ENCODE assay signal across 18 cellular contexts in the genomic region with DNA sequence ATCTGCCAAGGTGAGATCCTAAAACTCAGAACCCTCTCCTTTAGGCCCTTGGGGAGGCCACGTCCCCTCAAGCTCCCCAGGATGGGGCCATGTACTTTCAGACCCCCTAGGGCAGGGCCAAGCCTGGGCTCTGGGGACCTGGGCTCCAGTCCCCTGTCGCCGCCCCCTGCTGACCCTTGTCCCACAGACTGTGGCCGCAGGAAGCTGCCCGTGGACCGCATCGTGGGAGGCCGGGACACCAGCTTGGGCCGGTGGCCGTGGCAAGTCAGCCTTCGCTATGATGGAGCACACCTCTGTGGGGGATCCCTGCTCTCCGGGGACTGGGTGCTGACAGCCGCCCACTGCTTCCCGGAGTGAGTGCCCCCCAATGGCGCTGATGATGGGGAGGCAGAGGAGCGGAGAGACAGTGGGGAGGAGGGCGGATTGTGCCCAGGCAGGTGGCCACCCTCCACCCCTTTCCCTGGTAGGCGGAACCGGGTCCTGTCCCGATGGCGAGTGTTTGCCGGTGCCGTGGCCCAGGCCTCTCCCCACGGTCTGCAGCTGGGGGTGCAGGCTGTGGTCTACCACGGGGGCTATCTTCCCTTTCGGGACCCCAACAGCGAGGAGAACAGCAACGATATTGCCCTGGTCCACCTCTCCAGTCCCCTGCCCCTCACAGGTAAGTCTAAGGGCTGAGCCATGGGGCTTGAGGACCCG. TPM values are rescaled to one million over a fixed set of nuclear protein-coding genes. Genes with fewer than 3 reads are reported as not detected.
DNase-seq lines count a peak whose midpoint lies in the region; ATAC-seq and TF ChIP-seq lines count a peak whose summit lies in the region.
"Had no signal": no experiment of that assay in that cellular context is flagged by ENCODE, and none has a peak within 500 bp of the region (broad histone marks: within the 10 kb centered on the region; RNA-seq: fewer than 3 reads in every experiment).

No MANE protein-coding gene starts in this region.

- H3K4me1 ChIP-seq in hepatocyte (ENCODE audit: insufficient read depth) = no peaks in the 10 kb centered on the region
- H3K4me1 ChIP-seq in right lobe of liver = peaks cover 0 to under 1% (median 0%) of the 10 kb centered on the region in 4 donors
- no peaks in the 10 kb centered on the region for H3K4me1 ChIP-seq in upper lobe of right lung
- H3K4me1 ChIP-seq: Caco-2 had no signal

- no peaks in the 10 kb centered on the region for H3K27me3 ChIP-seq in hepatocyte
- no peaks in the 10 kb centered on the region for H3K27me3 ChIP-seq in right lobe of liver
- H3K27me3 ChIP-seq in upper lobe of right lung = no peaks in the 10 kb centered on the region

- WGBS in hepatocyte (ENCODE audit: low lambda C conversion rate, missing lambda C conversion rate) = 95% methylated on average over 29 of the region's 29 CpGs
- WGBS in right lobe of liver (ENCODE audit: insufficient coverage, low coverage, low lambda C conversion rate, missing lambda C conversion rate) = 93% methylated on average over 8 of the region's 29 CpGs

- no peaks in the 10 kb centered on the region for H4K20me1 ChIP-seq in hepatocyte (ENCODE audit: insufficient read depth, poor library complexity, severe bottlenecking)

- no peaks in the 10 kb centered on the region for H3K79me2 ChIP-seq in hepatocyte

- H3K9me3 ChIP-seq in hepatocyte (ENCODE audit: low read depth) = no peaks in the 10 kb centered on the region
- H3K9me3 ChIP-seq in right lobe of liver = no peaks in the 10 kb centered on the region
- H3K9me3 ChIP-seq in upper lobe of right lung = no peaks in the 10 kb centered on the region
- H3K9me3 ChIP-seq: Caco-2 had no signal

- H3K4me3 ChIP-seq in hepatocyte (no peak overlapping the region), right lobe of liver (no peak overlapping the region), upper lobe of right lung (no peak overlapping the region)

- DNase-seq in Right ventricle myocardium superior = peak; percentile 22
- no peak for DNase-seq in left cardiac atrium
- DNase-seq in hepatocyte (ENCODE audit: low spot score) = peak; percentile 4
- peak in 1 of 3 donors; percentile 51 for DNase-seq in right lobe of liver
- DNase-seq in upper lobe of right lung = no peak
- DNase-seq in anterior cingulate cortex (lab: John Stamatoyannopoulos, UW) = no peak
- DNase-seq in activated CD4-positive, alpha-beta T cell treated with anti-CD3 and anti-CD28 coated beads for 1 hour = no peak
- DNase-seq in NOMO-1 treated with dmso at 0.1 percent for 144 hours (lab: John Stamatoyannopoulos, UW; ENCODE audit: unreplicated experiment) = no peak
- DNase-seq: Caco-2; CD8-positive, alpha-beta memory T cell; DND-41; GDM1 had no signal

- no peak for TF ChIP-seq POLR2A in right lobe of liver (IDR thresholded peaks at IDR 0.05)

- no peaks in the 10 kb centered on the region for H3K36me3 ChIP-seq in hepatocyte (replicated peaks; ENCODE audit: insufficient read depth, low read depth)
- peaks cover 0 to 34% (median 11%) of the 10 kb centered on the region in 4 donors for H3K36me3 ChIP-seq in right lobe of liver
- H3K36me3 ChIP-seq in upper lobe of right lung = no peaks in the 10 kb centered on the region

- TF ChIP-seq CTCF in hepatocyte (IDR thresholded peaks at IDR 0.05; ENCODE audit: poor library complexity) (no peak), right lobe of liver (IDR thresholded peaks at IDR 0.05) (no peak), upper lobe of right lung (IDR thresholded peaks at IDR 0.05) (no peak)

- intact Hi-C loops in Right ventricle myocardium superior (cut with DNase I) (no loop called here), left cardiac atrium (cut with DNase I) (loop anchor here in 1 of 2 donors (10.0 kb wide), 1 partner anchor 74 kb away; a partner anchor contains a TSS), right lobe of liver (cut with DNase I) (no loop called here), upper lobe of right lung (cut with DNase I) (no loop called here)

- H2AFZ ChIP-seq in hepatocyte = no peak overlapping the region

- H3K27ac ChIP-seq in hepatocyte (no peak overlapping the region), right lobe of liver (no peak overlapping the region), upper lobe of right lung (no peak overlapping the region)
- H3K27ac ChIP-seq: 22Rv1, HL-60 had no signal

- no peak overlapping the region for H3K4me2 ChIP-seq in hepatocyte

- H3K9me2 ChIP-seq in hepatocyte (replicated peaks; ENCODE audit: insufficient read depth) = no peaks in the 10 kb centered on the region

- ATAC-seq in Right ventricle myocardium superior (ENCODE audit: poor library complexity) (no peak), left cardiac atrium (no peak), right lobe of liver (peak in 3 of 4 donors; percentile 9 to 31 (median 10)), upper lobe of right lung (peak; percentile 20)

RNA-seq across cellular contexts. Expression of a gene that starts 18.8 kb away (rescaled TPM):
- 5.6 TPM for total RNA-seq in Right ventricle myocardium superior
- total RNA-seq in left cardiac atrium = 1 to 10 TPM; 5.6 to 7.2 TPM
- total RNA-seq in hepatocyte = 150 and 162 TPM in 2 replicates
- 206 and 241 TPM in 2 replicates for polyA plus RNA-seq in hepatocyte
- total RNA-seq in right lobe of liver = 100 to 1,000 TPM; 285 to 486 (median 374) TPM
- 36.4 TPM for total RNA-seq in upper lobe of right lung
- total RNA-seq: A673; CD8-positive, alpha-beta memory T cell; H4 had no signal
- polyA plus RNA-seq: BJ, CD14-positive monocyte had no signal

RNA-seq across cellular contexts. Expression of a gene that starts 30.0 kb away (rescaled TPM):
- total RNA-seq in Right ventricle myocardium superior = 48.2 TPM
- total RNA-seq in left cardiac atrium = 100 to 1,000 TPM in 1 of 2 donors, 10 to 100 TPM in 1; 73.6 to 163 TPM
- total RNA-seq in hepatocyte = 0.20 and 0.60 TPM in 2 replicates
- 2.5 and 3.1 TPM in 2 replicates for polyA plus RNA-seq in hepatocyte
- total RNA-seq in right lobe of liver = 1 to 10 TPM; 2.6 to 4.9 (median 3.6) TPM
- 8.7 TPM for total RNA-seq in upper lobe of right lung

RNA-seq across cellular contexts. Expression of a gene that starts 55.3 kb away (rescaled TPM):
- total RNA-seq in Right ventricle myocardium superior (1.3 TPM), left cardiac atrium (1 to 10 TPM; 1.5 to 3.6 TPM), hepatocyte (225 and 235 TPM in 2 replicates), right lobe of liver (1 to 10 TPM in 1 of 6 experiments, not detected in 5; 1.0 TPM), upper lobe of right lung (145 TPM)
- 491 and 542 TPM in 2 replicates for polyA plus RNA-seq in hepatocyte
- total RNA-seq: A673; CD8-positive, alpha-beta memory T cell; H4 had no signal
- polyA plus RNA-seq: BJ; CD14-positive monocyte; CD8-positive, alpha-beta memory T cell had no signal

Comparison
In these comparisons a context has a peak if more than half of its experiments do, and no peak if none do; other contexts are left out.
1. DNase-seq: peak in Right ventricle myocardium superior (single experiment) and hepatocyte (single experiment); none in left cardiac atrium (single experiment), upper lobe of right lung (single experiment), anterior cingulate cortex (0 of 58), activated CD4-positive, alpha-beta T cell treated with anti-CD3 and anti-CD28 coated beads for 1 hour (single experiment) and NOMO-1 treated with dmso at 0.1 percent for 144 hours (single experiment).
2. ATAC-seq: peak in right lobe of liver (3 of 4) and upper lobe of right lung (single experiment); none in Right ventricle myocardium superior (single experiment) and left cardiac atrium (0 of 2).
3. RNA of a gene that starts 55.3 kb away (total RNA-seq): 225 to 235 TPM in hepatocyte and 145 TPM in upper lobe of right lung (single experiment); 1.5 to 3.6 TPM in left cardiac atrium, 1.3 TPM in Right ventricle myocardium superior (single experiment) and 1.0 TPM in right lobe of liver; every median in the first group is over 10 times any median in the second.